8 cellular contexts compared by ENCODE assay signal in the genomic region with DNA sequence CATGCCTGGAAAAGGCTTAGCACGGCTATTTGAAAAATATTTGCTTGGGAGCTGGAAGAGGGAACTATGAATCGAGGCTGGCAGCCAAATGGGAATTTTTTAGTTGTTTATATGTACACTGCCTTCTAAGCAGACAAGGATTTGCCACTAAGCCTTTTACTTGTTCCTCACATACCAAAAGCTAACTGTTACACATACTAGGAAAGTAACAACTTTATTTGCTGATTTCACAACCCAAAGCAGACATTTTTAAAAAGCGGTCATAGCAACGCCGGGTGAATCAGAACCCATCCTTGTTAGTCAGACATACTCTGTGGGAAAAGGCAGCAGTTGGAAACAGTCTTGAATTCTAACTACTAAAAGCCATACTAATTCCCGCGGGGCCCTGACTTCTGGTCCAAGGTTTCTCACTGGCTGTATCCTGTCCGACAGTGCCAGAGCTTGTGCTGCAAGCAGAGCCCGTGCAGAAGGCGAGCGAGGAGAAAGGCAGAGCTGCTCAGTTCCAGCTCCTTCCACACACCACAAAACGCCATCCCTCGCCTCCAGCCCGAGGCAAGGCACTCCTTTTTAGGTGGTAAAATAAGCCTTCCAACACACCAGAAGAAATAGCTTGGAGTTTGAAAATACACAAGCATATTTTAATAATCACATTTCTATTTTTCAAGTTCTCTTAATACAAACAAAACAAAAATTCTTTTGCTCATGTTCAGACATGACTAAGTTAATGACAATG.
DNase-seq lines count a peak whose midpoint lies in the region; TF ChIP-seq lines count a peak whose summit lies in the region.

No MANE protein-coding gene starts in this region.

- H2AFZ ChIP-seq in PC-9, result no peak overlapping the region

- peak overlapping the region; percentile 81 for H3K4me2 ChIP-seq in PC-9

- POLR2A ChIA-PET in PC-9 (lab: Charles Lee; ENCODE audit: unreplicated experiment), result interaction anchor here (0.5 to 0.6 kb wide), 2 partner anchors 74 to 588 kb away, joined by 3 read pairs; no protein-coding TSS in a partner anchor

- peak; percentile 100 for DNase-seq in GM04503 (ENCODE audit: low read depth)
- peak; percentile 44 to 95 for DNase-seq in PC-9
- DNase-seq in midbrain (lab: John Stamatoyannopoulos, UW), result peak; percentile 56
- no peak for DNase-seq in NAMALWA (ENCODE audit: low spot score)
- DNase-seq in NCI-H2081 treated with DMSO at 0.1 percent for 48 hours (lab: John Stamatoyannopoulos, UW), result no peak
- no peak for DNase-seq in NCI-H345 (lab: John Stamatoyannopoulos, UW)

- no peaks in the 10 kb centered on the region for H3K9me2 ChIP-seq in PC-9 (ENCODE audit: insufficient read depth)

- CTCF ChIA-PET in PC-9 (lab: Charles Lee), result interaction anchor here (0.5 to 1.4 kb wide), 3 partner anchors 12 to 472 kb away, joined by 3 to 7 read pairs (median 5); no protein-coding TSS in a partner anchor

- 12% methylated on average over 14 of the region's 14 CpGs for WGBS in urinary bladder

- 0 out of 2 replicates have a peak, but pooled peaks cover 3% of the 10 kb centered on the region for H4K20me1 ChIP-seq in PC-9 (ENCODE audit: insufficient read depth)

- H3K9ac ChIP-seq in duodenal mucosa (ENCODE audit: low read depth in 1 of 2, low read length in 2 of 2), result peak overlapping the region in 1 of 2 donors; percentile 23

- H3K4me1 ChIP-seq in PC-9 (replicated peaks; ENCODE audit: insufficient read depth) (peaks cover 54% of the 10 kb centered on the region), duodenal mucosa (ENCODE audit: control insufficient read depth in 1 of 2, insufficient read depth in 2 of 2, low read length in 2 of 2) (peaks cover 58 to 74% of the 10 kb centered on the region in 2 donors), urinary bladder (ENCODE audit: insufficient read depth) (no peaks in the 10 kb centered on the region)

- H3F3A ChIP-seq in PC-9 (ENCODE audit: insufficient read depth, low read depth), result peaks cover 40% of the 10 kb centered on the region

- peaks cover 26% of the 10 kb centered on the region for H3K79me2 ChIP-seq in PC-9 (ENCODE audit: low read depth)

- intact Hi-C loops in PC-9 (cut with micrococcal nuclease; ENCODE audit: unreplicated experiment), result no loop called here

- H3K27me3 ChIP-seq in PC-9 (ENCODE audit: insufficient read depth, low read depth), result no peaks in the 10 kb centered on the region
- H3K27me3 ChIP-seq in duodenal mucosa (ENCODE audit: control insufficient read depth in 1 of 2, insufficient read depth in 2 of 2, low read length in 2 of 2), result no peaks in the 10 kb centered on the region

- no TSS peak for BruUV-seq in PC-9 (replicated peaks; lab: Mats Ljungman, UMichigan)

- H3K4me3 ChIP-seq in PC-9 (peak overlapping the region; percentile 33; the same call in 1 of the 2 replicates), duodenal mucosa (ENCODE audit: low read depth in 1 of 2, low read length in 2 of 2) (no peak overlapping the region), urinary bladder (ENCODE audit: low read depth, low read length) (no peak overlapping the region)

- H3K9me3 ChIP-seq in PC-9 (ENCODE audit: insufficient read depth, low read depth) (no peaks in the 10 kb centered on the region), duodenal mucosa (ENCODE audit: control insufficient read depth in 1 of 2, low read length in 2 of 2) (no peaks in the 10 kb centered on the region)

- H3K36me3 ChIP-seq in PC-9 (ENCODE audit: low read depth), result peaks cover 3% of the 10 kb centered on the region; the same call in 1 of the 2 replicates
- H3K36me3 ChIP-seq in duodenal mucosa (ENCODE audit: control insufficient read depth in 1 of 2, insufficient read depth in 2 of 2, low read length in 2 of 2), result peaks cover 0 to 3% of the 10 kb centered on the region in 2 donors
- no peaks in the 10 kb centered on the region for H3K36me3 ChIP-seq in urinary bladder (ENCODE audit: insufficient read depth)

- TF ChIP-seq CTCF in PC-9 (conservative IDR thresholded peaks at IDR 0.05), result no peak

- H3K27ac ChIP-seq in PC-9, result peak overlapping the region; percentile 86
- peak overlapping the region; percentile 60 for H3K27ac ChIP-seq in duodenal mucosa (ENCODE audit: low read depth, low read length)
- H3K27ac ChIP-seq in urinary bladder (ENCODE audit: low read depth), result peak overlapping the region; percentile 52

Comparison
In these comparisons a context has a peak if more than half of its experiments do, and no peak if none do; other contexts are left out.
1. DNase-seq: peak in GM04503 (single experiment), PC-9 (2 of 2) and midbrain (single experiment); none in NAMALWA (single experiment), NCI-H2081 treated with DMSO at 0.1 percent for 48 hours (single experiment) and NCI-H345 (single experiment).
2. Peak in every context shown above with its lines, with median percentiles within 50 percentile points of each other: H3K27ac ChIP-seq.